23 cellular contexts compared by ENCODE assay signal in the genomic region with DNA sequence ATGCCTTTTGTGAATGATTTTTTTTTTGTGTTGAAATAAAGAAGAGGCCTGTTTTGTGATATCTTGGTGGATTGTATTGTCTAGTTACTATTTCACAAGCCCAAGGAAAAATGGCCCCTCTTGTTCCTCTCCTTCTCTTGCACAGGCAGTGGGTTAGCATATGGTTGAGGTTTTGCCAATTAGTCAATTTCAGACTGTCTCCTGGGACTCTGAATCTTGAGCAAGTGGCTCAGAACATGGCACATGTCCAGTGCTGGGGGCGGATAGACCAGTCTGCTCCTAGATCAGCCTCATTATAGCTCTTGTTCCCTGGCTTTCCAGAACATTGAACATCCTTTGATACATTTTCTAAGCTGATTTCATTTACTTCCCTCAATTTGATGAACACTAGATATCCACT.
DNase-seq lines count a peak whose midpoint lies in the region; ATAC-seq and TF ChIP-seq lines count a peak whose summit lies in the region.
"Had no signal": no experiment of that assay in that cellular context is flagged by ENCODE, and none has a peak within 500 bp of the region (broad histone marks: within the 10 kb centered on the region; RNA-seq: fewer than 3 reads in every experiment).

No MANE protein-coding gene starts in this region.

- intact Hi-C loops in right cardiac atrium (cut with DNase I): no loop called here
- intact Hi-C loops in left lung (cut with DNase I): no loop called here

- no peak overlapping the region for H3K4me3 ChIP-seq in cardiac fibroblast (replicated peaks in 1 of 2; ENCODE audit: low read depth in 2 of 2, low read length in 2 of 2)
- no peak overlapping the region for H3K4me3 ChIP-seq in right cardiac atrium (ENCODE audit: low read length)
- H3K4me3 ChIP-seq in coronary artery: no peak overlapping the region
- H3K4me3 ChIP-seq in left lung: no peak overlapping the region
- H3K4me3 ChIP-seq: esophagus squamous epithelium, pancreas had no signal

- peak; percentile 36 for ATAC-seq in HG03432 (IDR thresholded peaks at IDR 0.05; ENCODE audit: unreplicated experiment)
- ATAC-seq in right cardiac atrium: peak; percentile 57 to 70
- ATAC-seq in left lung: no peak
- ATAC-seq: effector memory CD8-positive, alpha-beta T cell; HepG2; naive thymus-derived CD8-positive, alpha-beta T cell; stimulated activated naive CD8-positive, alpha-beta T cell treated with anti-CD3 and anti-CD28 coated beads, Interleukin-15, Interleukin-2, amounts not matched to agents 100 U/mL and 50 U/mL, for 24 hours had no signal

- DNase-seq in NCI-H524 treated with DMSO at 0.1 percent for 48 hours (lab: John Stamatoyannopoulos, UW) (peak; percentile 42), cardiac fibroblast (ENCODE audit: low read depth in 2 of 2) (peak; percentile 74 to 90), right cardiac atrium (peak; percentile 58 to 76 (median 72)), coronary artery (ENCODE audit: low spot score) (no peak), left lung (no peak), A172 (ENCODE audit: low spot score) (no peak)
- DNase-seq: activated CD4-positive, alpha-beta T cell treated with anti-CD3 and anti-CD28 coated beads, Interleukin-2, amount 50 U/mL, for 1 hour; activated CD8-positive, alpha-beta memory T cell treated with anti-CD3 and anti-CD28 coated beads, Interleukin-2, amount 50 U/mL, for 48 hours; activated effector memory CD4-positive, alpha-beta T cell treated with anti-CD3 and anti-CD28 coated beads, Interleukin-2, amount 50 U/mL, for 16 hours; Calu3; effector memory CD8-positive, alpha-beta T cell; esophagus squamous epithelium; H9; hippocampal formation; naive thymus-derived CD8-positive, alpha-beta T cell; NCI-H146; NCI-H345; RPMI8226; stimulated activated naive CD8-positive, alpha-beta T cell treated with anti-CD3 and anti-CD28 coated beads, Interleukin-15, Interleukin-2, amounts not matched to agents 100 U/mL and 50 U/mL, for 24 hours; trophoblast cell had no signal

- H3K27ac ChIP-seq in right cardiac atrium (ENCODE audit: low read length): no peak overlapping the region
- H3K27ac ChIP-seq in coronary artery: no peak overlapping the region
- no peak overlapping the region for H3K27ac ChIP-seq in left lung
- H3K27ac ChIP-seq: esophagus squamous epithelium, pancreas had no signal

- WGBS in right cardiac atrium: 40% methylated on average over 1 of the region's 1 CpG

- H3K9me3 ChIP-seq in right cardiac atrium (ENCODE audit: control insufficient read depth, low read length) (no peaks in the 10 kb centered on the region), left lung (no peaks in the 10 kb centered on the region)
- H3K9me3 ChIP-seq: esophagus squamous epithelium, pancreas had no signal

- no peak for TF ChIP-seq CTCF in cardiac fibroblast (IDR thresholded peaks at IDR 0.05; ENCODE audit: low read depth, low read length)
- no peak for TF ChIP-seq CTCF in coronary artery (IDR thresholded peaks at IDR 0.05)
- no peak for TF ChIP-seq CTCF in left lung (IDR thresholded peaks at IDR 0.05)

- H3K27me3 ChIP-seq in right cardiac atrium (ENCODE audit: control insufficient read depth, insufficient read depth) (no peaks in the 10 kb centered on the region), left lung (no peaks in the 10 kb centered on the region)
- H3K27me3 ChIP-seq: esophagus squamous epithelium, pancreas had no signal

- no peaks in the 10 kb centered on the region for H3K36me3 ChIP-seq in left lung
- H3K36me3 ChIP-seq: esophagus squamous epithelium, pancreas had no signal

- no peaks in the 10 kb centered on the region for H3K4me1 ChIP-seq in right cardiac atrium (ENCODE audit: control insufficient read depth, insufficient read depth, low read length)
- H3K4me1 ChIP-seq in left lung: no peaks in the 10 kb centered on the region
- H3K4me1 ChIP-seq: esophagus squamous epithelium, pancreas had no signal

Comparison
In these comparisons a context has a peak if more than half of its experiments do, and no peak if none do; other contexts are left out.
1. DNase-seq: peak in NCI-H524 treated with DMSO at 0.1 percent for 48 hours (single experiment), cardiac fibroblast (2 of 2) and right cardiac atrium (3 of 3); none in coronary artery (single experiment), left lung (0 of 2) and A172 (single experiment).